Comparison of ENCODE assay signal across 23 cellular contexts in the genomic region with DNA sequence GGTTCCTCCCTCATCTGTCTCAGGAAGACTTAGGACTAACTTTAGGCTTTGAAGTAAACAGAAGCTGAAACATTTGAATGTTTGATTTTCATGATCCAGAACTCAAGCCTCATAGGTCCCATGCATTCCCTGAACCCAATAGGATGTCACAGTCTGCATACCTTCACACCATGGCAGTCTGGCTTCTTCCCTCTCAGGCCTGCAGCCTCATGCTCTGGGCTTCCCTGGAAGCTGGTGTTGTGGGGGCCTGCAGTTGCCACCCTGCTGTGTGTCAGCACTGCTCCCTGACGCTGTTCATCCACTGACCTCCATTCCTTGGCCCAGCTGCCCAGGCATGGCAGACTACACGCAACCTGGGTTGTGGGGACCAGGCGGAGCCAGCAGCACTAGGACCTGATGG.
DNase-seq lines count a peak whose midpoint lies in the region; ATAC-seq and TF ChIP-seq lines count a peak whose summit lies in the region.
"Had no signal": no experiment of that assay in that cellular context is flagged by ENCODE, and none has a peak within 500 bp of the region (broad histone marks: within the 10 kb centered on the region; RNA-seq: fewer than 3 reads in every experiment).

No MANE protein-coding gene starts in this region.

- no peak for TF ChIP-seq CTCF in WTC11 (IDR thresholded peaks at IDR 0.05)

- H3K36me3 Mint-ChIP-seq in activated naive CD8-positive, alpha-beta T cell: peaks cover 13% of the 10 kb centered on the region
- H3K36me3 Mint-ChIP-seq in activated naive CD8-positive, alpha-beta T cell treated with anti-CD3 and anti-CD28 coated beads for 36 hours: peaks cover 18% of the 10 kb centered on the region
- no peaks in the 10 kb centered on the region for H3K36me3 Mint-ChIP-seq in WTC11

- H3K18ac ChIP-seq in mesendoderm (ENCODE audit: low read length): no peak overlapping the region

- CTCF ChIA-PET in WTC11 (lab: Charles Lee): no interaction called here

- H3K4me1 Mint-ChIP-seq in activated naive CD8-positive, alpha-beta T cell (ENCODE audit: low read depth): peaks cover 8% of the 10 kb centered on the region
- peaks cover 10% of the 10 kb centered on the region for H3K4me1 Mint-ChIP-seq in activated naive CD8-positive, alpha-beta T cell treated with anti-CD3 and anti-CD28 coated beads for 36 hours
- peaks cover under 1% of the 10 kb centered on the region; the same call in 1 of the 2 replicates for H3K4me1 Mint-ChIP-seq in WTC11

- no peak overlapping the region for H3K4me2 ChIP-seq in mesendoderm (ENCODE audit: low read length)
- H3K4me2 ChIP-seq: PC-9 had no signal

- H3K27me3 ChIP-seq in mesendoderm (ENCODE audit: insufficient read depth, low read length, poor library complexity): no peaks in the 10 kb centered on the region

- no peak overlapping the region for H4K8ac ChIP-seq in mesendoderm (ENCODE audit: low read depth, low read length)

- POLR2A ChIA-PET in WTC11 (lab: Charles Lee): no interaction called here

- H3K36me3 ChIP-seq in mesendoderm (ENCODE audit: control insufficient read depth, insufficient read depth, low read length): no peaks in the 10 kb centered on the region

- H3K23ac ChIP-seq in mesendoderm (ENCODE audit: low read length): no peak overlapping the region

- no peaks in the 10 kb centered on the region for H3K27me3 Mint-ChIP-seq in activated naive CD8-positive, alpha-beta T cell
- no peaks in the 10 kb centered on the region for H3K27me3 Mint-ChIP-seq in activated naive CD8-positive, alpha-beta T cell treated with anti-CD3 and anti-CD28 coated beads for 36 hours
- no peaks in the 10 kb centered on the region for H3K27me3 Mint-ChIP-seq in WTC11 (ENCODE audit: low read depth)
- H3K27me3 Mint-ChIP-seq: CD4-positive, CD25-positive, alpha-beta regulatory T cell had no signal

- no peak overlapping the region for H4K5ac ChIP-seq in mesendoderm (ENCODE audit: low read length)

- no peak overlapping the region for H2BK5ac ChIP-seq in mesendoderm (ENCODE audit: low read length)

- no peak for DNase-seq in activated naive CD8-positive, alpha-beta T cell treated with anti-CD3 and anti-CD28 coated beads for 36 hours
- DNase-seq in WTC11 (ENCODE audit: low spot score): no peak
- DNase-seq in mesendoderm: peak; percentile 18
- DNase-seq in HT-29 (ENCODE audit: low spot score): no peak
- no peak for DNase-seq in NCI-H1092 (lab: John Stamatoyannopoulos, UW)
- DNase-seq: CD4-positive, CD25-positive, alpha-beta regulatory T cell; DMS53; GOT3; Kasumi-1; NCI-H1105; NCI-H1436 treated with DMSO at 0.1 percent for 48 hours; NCI-H187 treated with DMSO at 0.1 percent for 48 hours; NCI-H2171 treated with DMSO at 0.1 percent for 48 hours; NCI-H446; NCI-H524 treated with DMSO at 0.1 percent for 48 hours; NCI-H82; PC-9 had no signal

- no peak overlapping the region for H2BK120ac ChIP-seq in mesendoderm (ENCODE audit: low read depth, low read length)

- no CpG with 5 or more reads among the region's 3 CpGs for WGBS in mesendoderm (ENCODE audit: extremely low coverage, insufficient coverage, low lambda C conversion rate)

- H3K4me1 ChIP-seq in mesendoderm (ENCODE audit: control insufficient read depth, low read depth, low read length): no peaks in the 10 kb centered on the region

- H2BK15ac ChIP-seq in mesendoderm (replicated peaks; ENCODE audit: low read depth): no peak overlapping the region

- no peaks in the 10 kb centered on the region for H3K9me3 Mint-ChIP-seq in activated naive CD8-positive, alpha-beta T cell (ENCODE audit: low read depth)
- no peaks in the 10 kb centered on the region for H3K9me3 Mint-ChIP-seq in activated naive CD8-positive, alpha-beta T cell treated with anti-CD3 and anti-CD28 coated beads for 36 hours
- H3K9me3 Mint-ChIP-seq in WTC11: no peaks in the 10 kb centered on the region

- H3K27ac Mint-ChIP-seq in activated naive CD8-positive, alpha-beta T cell: peak overlapping the region; percentile 85
- H3K27ac Mint-ChIP-seq in activated naive CD8-positive, alpha-beta T cell treated with anti-CD3 and anti-CD28 coated beads for 36 hours: no peak overlapping the region
- H3K27ac Mint-ChIP-seq in WTC11: no peak overlapping the region

- no peak overlapping the region for H3K4me3 Mint-ChIP-seq in activated naive CD8-positive, alpha-beta T cell
- no peak overlapping the region for H3K4me3 Mint-ChIP-seq in activated naive CD8-positive, alpha-beta T cell treated with anti-CD3 and anti-CD28 coated beads for 36 hours
- no peak overlapping the region for H3K4me3 Mint-ChIP-seq in WTC11
- H3K4me3 Mint-ChIP-seq: CD4-positive, CD25-positive, alpha-beta regulatory T cell had no signal

- no peak overlapping the region for H3K27ac ChIP-seq in mesendoderm (ENCODE audit: low read depth, low read length)
- H3K27ac ChIP-seq: PC-9 had no signal

- H3K4ac ChIP-seq in mesendoderm (ENCODE audit: low read depth, low read length): no peak overlapping the region

- no peaks in the 10 kb centered on the region for H3K79me1 ChIP-seq in mesendoderm (ENCODE audit: low read length)

- H2AK5ac ChIP-seq in mesendoderm (ENCODE audit: low read length): no peak overlapping the region

- H3K4me3 ChIP-seq in mesendoderm (ENCODE audit: low read length): no peak overlapping the region
- H3K4me3 ChIP-seq: K562, PC-9 had no signal

- ATAC-seq in WTC11 (peak; percentile 41), GM18519 (IDR thresholded peaks at IDR 0.05; ENCODE audit: low FRiP score, unreplicated experiment) (no peak), GM21367 (IDR thresholded peaks at IDR 0.05; ENCODE audit: unreplicated experiment) (no peak)
- ATAC-seq: HepG2, K562, Right ventricle myocardium inferior had no signal

- H3K79me2 ChIP-seq in mesendoderm (ENCODE audit: control insufficient read depth, insufficient read depth, low read length): no peaks in the 10 kb centered on the region

- no peak overlapping the region for H3K56ac ChIP-seq in mesendoderm (ENCODE audit: low read length)

- no peak overlapping the region for H3K9ac ChIP-seq in mesendoderm (ENCODE audit: low read length)

TF ChIP-seq in WTC11, 78 proteins besides CTCF, POLR2A, EP300 and RAD21 (continues in another document):
- TF ChIP-seq KAT7 (CRISPR knock-in tag; IDR thresholded peaks at IDR 0.05; ENCODE audit: borderline replicate concordance) (no peak), GABPB1 (CRISPR knock-in tag; IDR thresholded peaks at IDR 0.05) (no peak)
- TF ChIP-seq, protein P1, sequence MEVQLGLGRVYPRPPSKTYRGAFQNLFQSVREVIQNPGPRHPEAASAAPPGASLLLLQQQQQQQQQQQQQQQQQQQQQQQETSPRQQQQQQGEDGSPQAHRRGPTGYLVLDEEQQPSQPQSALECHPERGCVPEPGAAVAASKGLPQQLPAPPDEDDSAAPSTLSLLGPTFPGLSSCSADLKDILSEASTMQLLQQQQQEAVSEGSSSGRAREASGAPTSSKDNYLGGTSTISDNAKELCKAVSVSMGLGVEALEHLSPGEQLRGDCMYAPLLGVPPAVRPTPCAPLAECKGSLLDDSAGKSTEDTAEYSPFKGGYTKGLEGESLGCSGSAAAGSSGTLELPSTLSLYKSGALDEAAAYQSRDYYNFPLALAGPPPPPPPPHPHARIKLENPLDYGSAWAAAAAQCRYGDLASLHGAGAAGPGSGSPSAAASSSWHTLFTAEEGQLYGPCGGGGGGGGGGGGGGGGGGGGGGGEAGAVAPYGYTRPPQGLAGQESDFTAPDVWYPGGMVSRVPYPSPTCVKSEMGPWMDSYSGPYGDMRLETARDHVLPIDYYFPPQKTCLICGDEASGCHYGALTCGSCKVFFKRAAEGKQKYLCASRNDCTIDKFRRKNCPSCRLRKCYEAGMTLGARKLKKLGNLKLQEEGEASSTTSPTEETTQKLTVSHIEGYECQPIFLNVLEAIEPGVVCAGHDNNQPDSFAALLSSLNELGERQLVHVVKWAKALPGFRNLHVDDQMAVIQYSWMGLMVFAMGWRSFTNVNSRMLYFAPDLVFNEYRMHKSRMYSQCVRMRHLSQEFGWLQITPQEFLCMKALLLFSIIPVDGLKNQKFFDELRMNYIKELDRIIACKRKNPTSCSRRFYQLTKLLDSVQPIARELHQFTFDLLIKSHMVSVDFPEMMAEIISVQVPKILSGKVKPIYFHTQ (CRISPR knock-in tag; IDR thresholded peaks at IDR 0.05): no peak
- TF ChIP-seq, protein P2, sequence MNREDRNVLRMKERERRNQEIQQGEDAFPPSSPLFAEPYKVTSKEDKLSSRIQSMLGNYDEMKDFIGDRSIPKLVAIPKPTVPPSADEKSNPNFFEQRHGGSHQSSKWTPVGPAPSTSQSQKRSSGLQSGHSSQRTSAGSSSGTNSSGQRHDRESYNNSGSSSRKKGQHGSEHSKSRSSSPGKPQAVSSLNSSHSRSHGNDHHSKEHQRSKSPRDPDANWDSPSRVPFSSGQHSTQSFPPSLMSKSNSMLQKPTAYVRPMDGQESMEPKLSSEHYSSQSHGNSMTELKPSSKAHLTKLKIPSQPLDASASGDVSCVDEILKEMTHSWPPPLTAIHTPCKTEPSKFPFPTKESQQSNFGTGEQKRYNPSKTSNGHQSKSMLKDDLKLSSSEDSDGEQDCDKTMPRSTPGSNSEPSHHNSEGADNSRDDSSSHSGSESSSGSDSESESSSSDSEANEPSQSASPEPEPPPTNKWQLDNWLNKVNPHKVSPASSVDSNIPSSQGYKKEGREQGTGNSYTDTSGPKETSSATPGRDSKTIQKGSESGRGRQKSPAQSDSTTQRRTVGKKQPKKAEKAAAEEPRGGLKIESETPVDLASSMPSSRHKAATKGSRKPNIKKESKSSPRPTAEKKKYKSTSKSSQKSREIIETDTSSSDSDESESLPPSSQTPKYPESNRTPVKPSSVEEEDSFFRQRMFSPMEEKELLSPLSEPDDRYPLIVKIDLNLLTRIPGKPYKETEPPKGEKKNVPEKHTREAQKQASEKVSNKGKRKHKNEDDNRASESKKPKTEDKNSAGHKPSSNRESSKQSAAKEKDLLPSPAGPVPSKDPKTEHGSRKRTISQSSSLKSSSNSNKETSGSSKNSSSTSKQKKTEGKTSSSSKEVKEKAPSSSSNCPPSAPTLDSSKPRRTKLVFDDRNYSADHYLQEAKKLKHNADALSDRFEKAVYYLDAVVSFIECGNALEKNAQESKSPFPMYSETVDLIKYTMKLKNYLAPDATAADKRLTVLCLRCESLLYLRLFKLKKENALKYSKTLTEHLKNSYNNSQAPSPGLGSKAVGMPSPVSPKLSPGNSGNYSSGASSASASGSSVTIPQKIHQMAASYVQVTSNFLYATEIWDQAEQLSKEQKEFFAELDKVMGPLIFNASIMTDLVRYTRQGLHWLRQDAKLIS (CRISPR knock-in tag; IDR thresholded peaks at IDR 0.05; ENCODE audit: borderline replicate concordance): no peak
- TF ChIP-seq, protein P3, sequence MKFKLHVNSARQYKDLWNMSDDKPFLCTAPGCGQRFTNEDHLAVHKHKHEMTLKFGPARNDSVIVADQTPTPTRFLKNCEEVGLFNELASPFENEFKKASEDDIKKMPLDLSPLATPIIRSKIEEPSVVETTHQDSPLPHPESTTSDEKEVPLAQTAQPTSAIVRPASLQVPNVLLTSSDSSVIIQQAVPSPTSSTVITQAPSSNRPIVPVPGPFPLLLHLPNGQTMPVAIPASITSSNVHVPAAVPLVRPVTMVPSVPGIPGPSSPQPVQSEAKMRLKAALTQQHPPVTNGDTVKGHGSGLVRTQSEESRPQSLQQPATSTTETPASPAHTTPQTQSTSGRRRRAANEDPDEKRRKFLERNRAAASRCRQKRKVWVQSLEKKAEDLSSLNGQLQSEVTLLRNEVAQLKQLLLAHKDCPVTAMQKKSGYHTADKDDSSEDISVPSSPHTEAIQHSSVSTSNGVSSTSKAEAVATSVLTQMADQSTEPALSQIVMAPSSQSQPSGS (CRISPR knock-in tag; IDR thresholded peaks at IDR 0.05; ENCODE audit: borderline replicate concordance, low read depth): no peak
